Comparison of ENCODE assay signal across 8 cellular contexts in genomic region chr19:43619262-43620060, GRCh38. TPM values are rescaled to one million over a fixed set of nuclear protein-coding genes. Genes with fewer than 3 reads are reported as not detected.
A peak's percentile ranks its signal among the peaks of the same experiment; 100 is the strongest.
DNase-seq lines count a peak whose midpoint lies in the region; ATAC-seq and TF ChIP-seq lines count a peak whose summit lies in the region.

Gene ZNF428 (minus strand): TSS chr19:43619629. CDS start chr19:43614304, 5,325 bp downstream.

- H3K4me1 ChIP-seq in Karpas-422 (ENCODE audit: low read length) = peaks cover 21% of the 10 kb centered on the region

- DNase-seq in Daoy (ENCODE audit: low read depth) (peak; percentile 94), Karpas-422 (peak; percentile 98), RWPE1 (ENCODE audit: low spot score) (peak; percentile 73), fibroblast of peridontal ligament (ENCODE audit: extremely low read depth) (peak; percentile 82), natural killer cell (peak; percentile 81)
- DNase-seq in activated T-helper 9 cell treated with anti-CD3 and anti-CD28 coated beads, Interleukin-2, amount 50 U/mL, for 16 hours (ENCODE audit: low read depth) = peak; percentile 83
- DNase-seq in stimulated activated naive CD4-positive, alpha-beta T cell (lab: John Stamatoyannopoulos, UW) = peak; percentile 73 to 88 (median 84)

- no peaks in the 10 kb centered on the region for H3K36me3 Mint-ChIP-seq in natural killer cell

- no peaks in the 10 kb centered on the region for H3K9me3 Mint-ChIP-seq in natural killer cell

- H3K27ac Mint-ChIP-seq in natural killer cell = peak within 1 kb of the TSS; percentile 93 to 96

- peaks cover 27 to 52% of the 10 kb centered on the region in 2 donors for H3K4me1 Mint-ChIP-seq in natural killer cell

- peak within 1 kb of the TSS; percentile 96 for H3K9ac ChIP-seq in Karpas-422 (ENCODE audit: low read length)

- H3K27me3 Mint-ChIP-seq in natural killer cell (ENCODE audit: low read depth in 2 of 2) = no peaks in the 10 kb centered on the region

- no peaks in the 10 kb centered on the region for H3K27me3 ChIP-seq in Karpas-422 (ENCODE audit: low read length)

- TF ChIP-seq CTCF in RWPE1 (conservative IDR thresholded peaks at IDR 0.05; ENCODE audit: low read depth) (no peak), natural killer cell (IDR thresholded peaks at IDR 0.05) (no peak)

- peak within 1 kb of the TSS; percentile 93 for H3K27ac ChIP-seq in Karpas-422 (ENCODE audit: low read length)
- peak within 1 kb of the TSS; percentile 93 for H3K27ac ChIP-seq in RWPE1

- no peaks in the 10 kb centered on the region for H3K9me3 ChIP-seq in Karpas-422 (ENCODE audit: low read length)

- H3K79me2 ChIP-seq in Karpas-422 (ENCODE audit: low read length) = peaks cover 57% of the 10 kb centered on the region

- POLR2A ChIA-PET in RWPE1 (lab: Yijun Ruan, JAX; ENCODE audit: low non-redundant PET) = interaction anchor here (0.5 kb wide), 1 partner anchor 91 kb away, joined by 7 read pairs; no protein-coding TSS in a partner anchor

- intact Hi-C loops in natural killer cell (cut with micrococcal nuclease) = loop anchor here (1.0 kb wide), 1 partner anchor 23 kb away; the partner anchor contains the start of genes IRGQ and ZNF576

- no peaks in the 10 kb centered on the region for H3K9me2 ChIP-seq in Karpas-422 (replicated peaks; ENCODE audit: insufficient read depth, low read length)

- peak within 1 kb of the TSS; percentile 99 for H3K4me3 Mint-ChIP-seq in natural killer cell

- CTCF ChIA-PET in RWPE1 (lab: Yijun Ruan, JAX) = no interaction called here

- no peaks in the 10 kb centered on the region for H4K20me1 ChIP-seq in Karpas-422 (ENCODE audit: insufficient read depth, low read depth, low read length)

- peak; percentile 72 for ATAC-seq in GM21825 (IDR thresholded peaks at IDR 0.05; ENCODE audit: unreplicated experiment)
- ATAC-seq in natural killer cell = peak; percentile 92 to 95 (median 92)

- H3K4me3 ChIP-seq in Karpas-422 (ENCODE audit: low read length) = peak within 1 kb of the TSS; percentile 91

- H3K36me3 ChIP-seq in Karpas-422 (ENCODE audit: insufficient read depth, low read length) = no peaks in the 10 kb centered on the region

- H2AFZ ChIP-seq in Karpas-422 (ENCODE audit: low read length) = peak within 1 kb of the TSS; percentile 85; the same call in 1 of the 2 replicates

- H3K4me2 ChIP-seq in Karpas-422 (ENCODE audit: low read depth, low read length, poor library complexity, severe bottlenecking) = peak within 1 kb of the TSS; percentile 91

RNA-seq across cellular contexts. Expression of gene ZNF428, which starts in this region (rescaled TPM):
- total RNA-seq in Daoy (2014; rRNA removed; shearing (Covaris generic)) = 40.5 and 41.9 TPM in 2 replicates
- total RNA-seq in Karpas-422 (2014; rRNA removed; shearing (Covaris generic); ENCODE audit: low replicate concordance) = 37.9 and 94.7 TPM in 2 replicates
- total RNA-seq in natural killer cell = 10 to 100 TPM; 36.3 to 50.5 (median 37.6) TPM

Comparison
In these comparisons a context has a peak if more than half of its experiments do, and no peak if none do; other contexts are left out.
1. Peak in every context shown above with its lines: DNase-seq, ATAC-seq, H3K4me3 ChIP-seq and H3K27ac ChIP-seq.